In genomic region chr10:133158437-133158755, GRCh38 we compare ENCODE assay signal across 21 cellular contexts. TPM values are rescaled to one million over a fixed set of nuclear protein-coding genes. Genes with fewer than 3 reads are reported as not detected.
"Had no signal": no experiment of that assay in that cellular context is flagged by ENCODE, and none has a peak within 500 bp of the region (broad histone marks: within the 10 kb centered on the region; RNA-seq: fewer than 3 reads in every experiment).

No MANE protein-coding gene starts in this region.

- DNase-seq: effector CD4-positive, alpha-beta T cell; erythroblast; foreskin melanocyte; hippocampal formation; mammary epithelial cell; mucosa of descending colon; naive thymus-derived CD8-positive, alpha-beta T cell; occipital lobe; psoas muscle; stimulated activated CD4-positive, alpha-beta T cell treated with anti-CD3 and anti-CD28 coated beads, Interleukin-2, amount 100 ng/mL, for 24 hours; stimulated activated CD4-positive, alpha-beta T cell treated with anti-CD3 and anti-CD28 coated beads, Interleukin-4, amount 100 ng/mL, for 4 hours; stimulated activated naive B cell treated with anti-CD40 and anti-IgM and Interleukin-4, amounts not matched to agents 10 μg/mL and 1 μg/mL and 100 μg/mL, for 72 hours; stimulated activated naive CD8-positive, alpha-beta T cell treated with anti-CD3 and anti-CD28 coated beads, Interleukin-15, amount 100 ng/mL, for 72 hours had no signal

- H3K9me3 Mint-ChIP-seq: endodermal cell; neural progenitor cell; stimulated activated naive CD8-positive, alpha-beta T cell treated with anti-CD3 and anti-CD28 coated beads, Interleukin-15, amount 100 ng/mL, for 72 hours had no signal

- H2AFZ ChIP-seq: neural progenitor cell had no signal

- H3K9me3 ChIP-seq: mucosa of descending colon, psoas muscle, testis had no signal

- H3K36me3 ChIP-seq: neural progenitor cell, tibial nerve had no signal

- H3K36me3 Mint-ChIP-seq: naive thymus-derived CD8-positive, alpha-beta T cell; neural progenitor cell; stimulated activated naive B cell treated with anti-CD40 and anti-IgM and Interleukin-4, amounts not matched to agents 10 μg/mL and 1 μg/mL and 100 μg/mL, for 72 hours had no signal

- H3K27ac ChIP-seq: coronary artery, neural progenitor cell, psoas muscle, testis had no signal

- H3K27ac Mint-ChIP-seq: endodermal cell; naive thymus-derived CD8-positive, alpha-beta T cell; neural progenitor cell; stimulated activated naive B cell treated with anti-CD40 and anti-IgM and Interleukin-4, amounts not matched to agents 10 μg/mL and 1 μg/mL and 100 μg/mL, for 72 hours; stimulated activated naive CD8-positive, alpha-beta T cell treated with anti-CD3 and anti-CD28 coated beads, Interleukin-15, amount 100 ng/mL, for 72 hours had no signal

- H3K27me3 ChIP-seq: testis had no signal

- H3K4me3 ChIP-seq: coronary artery, mucosa of descending colon, neural progenitor cell, psoas muscle, testis, tibial nerve had no signal

- H3K4me3 Mint-ChIP-seq: stimulated activated naive B cell treated with anti-CD40 and anti-IgM and Interleukin-4, amounts not matched to agents 10 μg/mL and 1 μg/mL and 100 μg/mL, for 72 hours; stimulated activated naive CD8-positive, alpha-beta T cell treated with anti-CD3 and anti-CD28 coated beads, Interleukin-15, amount 100 ng/mL, for 72 hours had no signal

- ATAC-seq: left lobe of liver; naive thymus-derived CD8-positive, alpha-beta T cell; stimulated activated naive B cell treated with anti-CD40 and anti-IgM and Interleukin-4, amounts not matched to agents 10 μg/mL and 1 μg/mL and 100 μg/mL, for 72 hours; stimulated activated naive CD8-positive, alpha-beta T cell treated with anti-CD3 and anti-CD28 coated beads, Interleukin-15, amount 100 ng/mL, for 72 hours had no signal

- H3K4me1 Mint-ChIP-seq: endodermal cell; naive thymus-derived CD8-positive, alpha-beta T cell; stimulated activated naive CD8-positive, alpha-beta T cell treated with anti-CD3 and anti-CD28 coated beads, Interleukin-15, amount 100 ng/mL, for 72 hours had no signal

RNA-seq across cellular contexts. Expression of gene KNDC1, which starts 1.6 kb away (rescaled TPM):
- total RNA-seq: endothelial cell of umbilical vein, subcutaneous adipose tissue had no signal
- polyA plus RNA-seq: endothelial cell of umbilical vein; mammary epithelial cell; naive thymus-derived CD8-positive, alpha-beta T cell had no signal
